In the genomic region with DNA sequence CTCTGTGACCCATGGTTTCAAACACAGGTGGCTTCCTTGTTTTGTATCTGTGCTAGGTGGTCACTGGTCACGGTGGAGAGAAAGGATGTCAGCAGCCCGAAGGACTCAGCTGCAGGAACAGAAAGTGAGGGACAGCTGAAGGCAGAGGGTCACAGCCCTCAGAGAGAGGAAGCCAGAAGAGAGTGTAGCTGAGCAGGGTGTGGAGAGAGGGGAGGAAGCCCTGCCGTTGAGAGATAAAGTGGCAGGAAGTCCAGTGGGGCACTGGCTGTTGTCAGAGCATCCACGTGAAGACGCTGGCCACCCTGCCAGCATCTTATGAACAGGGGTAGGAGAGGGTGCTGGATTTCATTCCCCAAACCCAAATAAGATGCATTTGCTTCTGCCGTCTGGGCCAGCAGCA, we compare ENCODE assay signal across 11 cellular contexts. TPM values are rescaled to one million over a fixed set of nuclear protein-coding genes. Genes with fewer than 3 reads are reported as not detected.
DNase-seq lines count a peak whose midpoint lies in the region; ATAC-seq and TF ChIP-seq lines count a peak whose summit lies in the region.
"Had no signal": no experiment of that assay in that cellular context is flagged by ENCODE, and none has a peak within 500 bp of the region (broad histone marks: within the 10 kb centered on the region; RNA-seq: fewer than 3 reads in every experiment).

No MANE protein-coding gene starts in this region.

- no peaks in the 10 kb centered on the region for H3K27me3 ChIP-seq in cardiac muscle cell

- DNase-seq in SKM-1 (lab: John Stamatoyannopoulos, UW; ENCODE audit: unreplicated experiment) (peak; percentile 60), cardiac muscle cell (ENCODE audit: low read depth in 1 of 2, low spot score in 1 of 2) (no peak), sciatic nerve (ENCODE audit: low spot score) (no peak), ecto neural progenitor cell (ENCODE audit: low spot score) (no peak)
- DNase-seq: mammary epithelial cell; NCI-H510A; stimulated activated CD4-positive, alpha-beta T cell treated with anti-CD3 and anti-CD28 coated beads, Interleukin-4, amount 100 ng/mL, for 24 hours had no signal

- TF ChIP-seq CTCF in cardiac muscle cell (IDR thresholded peaks at IDR 0.05; ENCODE audit: low read depth, low read length), result no peak

- peak; percentile 43 for ATAC-seq in GM21723 (IDR thresholded peaks at IDR 0.05; ENCODE audit: unreplicated experiment)
- ATAC-seq in sciatic nerve, result peak; percentile 54
- no peak for ATAC-seq in GM18858 (IDR thresholded peaks at IDR 0.05; ENCODE audit: unreplicated experiment)
- no peak for ATAC-seq in HG03457 (IDR thresholded peaks at IDR 0.05; ENCODE audit: unreplicated experiment)
- ATAC-seq: activated naive CD4-positive, alpha-beta T cell treated with anti-CD3 and anti-CD28 coated beads, Interleukin-2, amount 50 U/mL, for 72 hours had no signal

- no peaks in the 10 kb centered on the region for H3K9me3 ChIP-seq in cardiac muscle cell (ENCODE audit: low read depth)

- H3K27ac ChIP-seq in cardiac muscle cell, result peak overlapping the region; percentile 73

- no peak overlapping the region for H3K4me3 ChIP-seq in cardiac muscle cell

- intact Hi-C loops in sciatic nerve (cut with DNase I), result no loop called here

- peaks cover 2% of the 10 kb centered on the region for H3K36me3 ChIP-seq in cardiac muscle cell

- peaks cover 7% of the 10 kb centered on the region for H3K4me1 ChIP-seq in cardiac muscle cell (ENCODE audit: low read depth)

RNA-seq across cellular contexts. Expression of gene LIMD1, which starts 36.9 kb away (rescaled TPM):
- total RNA-seq in cardiac muscle cell (24.6 and 44.0 TPM in 2 replicates), sciatic nerve (52.0 TPM)
- 19.4 and 30.3 TPM in 2 replicates for polyA plus RNA-seq in cardiac muscle cell

RNA-seq across cellular contexts. Expression of gene SACM1L, which starts 57.7 kb away (rescaled TPM):
- total RNA-seq in cardiac muscle cell (15.7 and 37.5 TPM in 2 replicates), sciatic nerve (66.0 TPM)
- 32.8 and 37.4 TPM in 2 replicates for polyA plus RNA-seq in cardiac muscle cell

Comparison
In these comparisons a context has a peak if more than half of its experiments do, and no peak if none do; other contexts are left out.
1. ATAC-seq: peak in GM21723 (single experiment) and sciatic nerve (single experiment); none in GM18858 (single experiment) and HG03457 (single experiment).